Comparison of ENCODE assay signal across 8 cellular contexts in the genomic region with DNA sequence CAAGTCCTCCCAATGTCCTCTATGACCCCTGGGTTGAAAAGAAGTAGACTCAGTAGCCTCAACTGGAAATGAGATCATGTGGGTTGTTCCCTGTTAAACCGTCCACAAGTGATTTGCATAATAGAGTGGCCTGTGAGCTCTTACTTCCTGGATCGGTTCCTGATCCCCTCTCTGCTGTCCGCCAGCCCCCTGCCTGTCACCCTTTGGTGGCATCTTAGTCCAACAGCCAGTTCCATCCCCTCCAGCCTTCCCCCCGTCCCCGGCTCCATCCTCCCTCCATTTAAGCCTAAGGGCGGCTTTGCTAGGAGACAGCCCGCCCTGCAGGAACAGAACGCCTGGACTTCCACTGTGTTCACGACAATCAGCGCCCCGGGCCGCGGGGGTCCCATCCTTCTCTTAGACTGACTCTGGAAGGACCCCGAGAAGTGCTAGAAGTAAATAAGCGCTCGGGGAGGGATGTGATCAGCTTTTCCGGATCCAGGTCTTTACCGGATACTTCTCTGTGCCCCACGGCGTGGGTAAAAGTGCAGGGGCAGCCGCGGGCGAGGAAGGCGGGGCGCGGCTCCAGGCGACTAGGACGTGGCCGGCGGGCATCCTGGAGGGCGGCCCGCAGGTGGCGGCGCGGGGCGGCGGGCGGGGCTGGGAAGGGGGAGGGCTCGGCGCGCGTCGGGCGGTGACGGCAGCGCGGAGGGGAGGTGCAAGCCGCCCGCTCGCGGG. TPM values are rescaled to one million over a fixed set of nuclear protein-coding genes. Genes with fewer than 3 reads are reported as not detected.
A peak's percentile ranks its signal among the peaks of the same experiment; 100 is the strongest.
DNase-seq lines count a peak whose midpoint lies in the region; ATAC-seq and TF ChIP-seq lines count a peak whose summit lies in the region.

No MANE protein-coding gene starts in this region.

- peaks cover 4% of the 10 kb centered on the region for H3K36me3 Mint-ChIP-seq in activated T-helper 1 cell treated with anti-CD3 and anti-CD28 coated beads, Interleukin-12 subunit alpha, Interleukin-12 subunit beta, Interleukin-2, Interleukin-4 antibody, amounts not matched to agents 30 ng/mL and 10 ng/mL and 1 ng/mL, durations not matched to agents 14 hours and 24 hours and 36 hours (ENCODE audit: low read depth)
- H3K36me3 Mint-ChIP-seq in natural killer cell: no peaks in the 10 kb centered on the region

- H3K9ac ChIP-seq in BLaER1 treated with 17β-estradiol and CSF1 and Interleukin-3, amounts not matched to agents 10 nM and 100 nM: peak overlapping the region; percentile 93 to 100 (median 97)
- peak overlapping the region; percentile 54 for H3K9ac ChIP-seq in fibroblast of lung (ENCODE audit: insufficient read depth, low read length)

- H3K4me3 Mint-ChIP-seq in activated T-helper 1 cell treated with anti-CD3 and anti-CD28 coated beads, Interleukin-12 subunit alpha, Interleukin-12 subunit beta, Interleukin-2, Interleukin-4 antibody, amounts not matched to agents 30 ng/mL and 10 ng/mL and 1 ng/mL, durations not matched to agents 14 hours and 24 hours and 36 hours: peak overlapping the region; percentile 87
- H3K4me3 Mint-ChIP-seq in natural killer cell: peak overlapping the region; percentile 92

- peak overlapping the region; percentile 95 to 99 (median 98) for H3K27ac ChIP-seq in BLaER1 treated with 17β-estradiol and CSF1 and Interleukin-3, amounts not matched to agents 10 nM and 100 nM
- no peak overlapping the region for H3K27ac ChIP-seq in PC-9
- H3K27ac ChIP-seq in fibroblast of lung (ENCODE audit: insufficient read depth, low read length): peak overlapping the region; percentile 61

- peaks cover 0 to 5% (median 0%) of the 10 kb centered on the region in 11 experiments; a peak in 1 of 22 replicates for H3K36me3 ChIP-seq in BLaER1 treated with 17β-estradiol and CSF1 and Interleukin-3, amounts not matched to agents 10 nM and 100 nM
- H3K36me3 ChIP-seq in PC-9 (ENCODE audit: low read depth): no peaks in the 10 kb centered on the region
- H3K36me3 ChIP-seq in fibroblast of lung (ENCODE audit: control insufficient read depth, insufficient read depth, low read length): no peaks in the 10 kb centered on the region

- H3K4me2 ChIP-seq in BLaER1 treated with 17β-estradiol and CSF1 and Interleukin-3, amounts not matched to agents 10 nM and 100 nM: peak overlapping the region; percentile 83 to 98 (median 95)
- H3K4me2 ChIP-seq in PC-9 (peak overlapping the region; percentile 89), fibroblast of lung (ENCODE audit: extremely low read depth, insufficient read depth, low read length) (peak overlapping the region; percentile 85)

- POLR2A ChIA-PET in PC-9 (lab: Charles Lee; ENCODE audit: unreplicated experiment): interaction anchor here (0.8 kb wide), 1 partner anchor 50 kb away, joined by 3 read pairs; no protein-coding TSS in a partner anchor

- H3K9me3 ChIP-seq in BLaER1 treated with 17β-estradiol and CSF1 and Interleukin-3, amounts not matched to agents 10 nM and 100 nM (replicated peaks in 1 of 11): no peaks in the 10 kb centered on the region
- H3K9me3 ChIP-seq in PC-9 (ENCODE audit: insufficient read depth, low read depth) (no peaks in the 10 kb centered on the region), fibroblast of lung (ENCODE audit: control insufficient read depth, insufficient read depth, low read depth, low read length) (no peaks in the 10 kb centered on the region)

- BruUV-seq in PC-9 (replicated peaks; lab: Mats Ljungman, UMichigan): no TSS peak

- CTCF ChIA-PET in PC-9 (lab: Charles Lee): interaction anchor here (0.5 kb wide), 1 partner anchor 51 kb away, joined by 3 read pairs; a partner anchor contains a TSS

- H2AFZ ChIP-seq in PC-9 (peak overlapping the region; percentile 81), fibroblast of lung (ENCODE audit: low read length) (peak overlapping the region; percentile 84)

- H3K9me3 Mint-ChIP-seq in activated T-helper 1 cell treated with anti-CD3 and anti-CD28 coated beads, Interleukin-12 subunit alpha, Interleukin-12 subunit beta, Interleukin-2, Interleukin-4 antibody, amounts not matched to agents 30 ng/mL and 10 ng/mL and 1 ng/mL, durations not matched to agents 14 hours and 24 hours and 36 hours: no peaks in the 10 kb centered on the region
- no peaks in the 10 kb centered on the region for H3K9me3 Mint-ChIP-seq in natural killer cell

- peaks cover 47% of the 10 kb centered on the region for H3K4me1 Mint-ChIP-seq in activated T-helper 1 cell treated with anti-CD3 and anti-CD28 coated beads, Interleukin-12 subunit alpha, Interleukin-12 subunit beta, Interleukin-2, Interleukin-4 antibody, amounts not matched to agents 30 ng/mL and 10 ng/mL and 1 ng/mL, durations not matched to agents 14 hours and 24 hours and 36 hours (ENCODE audit: low read depth)
- H3K4me1 Mint-ChIP-seq in natural killer cell: peaks cover 25 to 39% of the 10 kb centered on the region in 2 donors

- H3K79me2 ChIP-seq in PC-9 (ENCODE audit: low read depth): peaks cover 24% of the 10 kb centered on the region
- peaks cover 42% of the 10 kb centered on the region for H3K79me2 ChIP-seq in fibroblast of lung (ENCODE audit: control insufficient read depth, insufficient read depth, low read length)

- peak overlapping the region; percentile 91 for H3K27ac Mint-ChIP-seq in activated T-helper 1 cell treated with anti-CD3 and anti-CD28 coated beads, Interleukin-12 subunit alpha, Interleukin-12 subunit beta, Interleukin-2, Interleukin-4 antibody, amounts not matched to agents 30 ng/mL and 10 ng/mL and 1 ng/mL, durations not matched to agents 14 hours and 24 hours and 36 hours
- H3K27ac Mint-ChIP-seq in natural killer cell: peak overlapping the region; percentile 76 to 83

- H3K27me3 Mint-ChIP-seq in activated T-helper 1 cell treated with anti-CD3 and anti-CD28 coated beads, Interleukin-12 subunit alpha, Interleukin-12 subunit beta, Interleukin-2, Interleukin-4 antibody, amounts not matched to agents 30 ng/mL and 10 ng/mL and 1 ng/mL, durations not matched to agents 14 hours and 24 hours and 36 hours (ENCODE audit: insufficient read depth): no peaks in the 10 kb centered on the region
- no peaks in the 10 kb centered on the region for H3K27me3 Mint-ChIP-seq in natural killer cell (ENCODE audit: low read depth in 2 of 2)

- H3K27me3 ChIP-seq in BLaER1 treated with 17β-estradiol and CSF1 and Interleukin-3, amounts not matched to agents 10 nM and 100 nM: no peaks in the 10 kb centered on the region
- H3K27me3 ChIP-seq in PC-9 (ENCODE audit: insufficient read depth, low read depth) (no peaks in the 10 kb centered on the region), fibroblast of lung (ENCODE audit: control insufficient read depth, insufficient read depth, low read length) (no peaks in the 10 kb centered on the region)

- no peaks in the 10 kb centered on the region for H3K9me2 ChIP-seq in PC-9 (ENCODE audit: insufficient read depth)

- peaks cover 38 to 59% (median 48%) of the 10 kb centered on the region in 10 experiments for H3K4me1 ChIP-seq in BLaER1 treated with 17β-estradiol and CSF1 and Interleukin-3, amounts not matched to agents 10 nM and 100 nM
- peaks cover 14% of the 10 kb centered on the region; the same call in 1 of the 2 replicates for H3K4me1 ChIP-seq in PC-9 (replicated peaks; ENCODE audit: insufficient read depth)
- H3K4me1 ChIP-seq in fibroblast of lung (ENCODE audit: control insufficient read depth, extremely low read depth, insufficient read depth, low read length): peaks cover 5% of the 10 kb centered on the region

- H3F3A ChIP-seq in PC-9 (ENCODE audit: insufficient read depth, low read depth): peaks cover 14% of the 10 kb centered on the region; the same call in 1 of the 2 replicates

- ATAC-seq in GM19025 (IDR thresholded peaks at IDR 0.05; ENCODE audit: low read depth, unreplicated experiment) (peak; percentile 69), HG03159 (IDR thresholded peaks at IDR 0.05; ENCODE audit: unreplicated experiment) (peak; percentile 84), natural killer cell (peak; percentile 72 to 88 (median 79))

- no peak for TF ChIP-seq CTCF in PC-9 (conservative IDR thresholded peaks at IDR 0.05)
- TF ChIP-seq CTCF in fibroblast of lung (conservative IDR thresholded peaks at IDR 0.05 in 1 of 2, IDR thresholded peaks at IDR 0.05 in 1 of 2; ENCODE audit: low read depth in 1 of 2, low read length in 2 of 2): no peak
- TF ChIP-seq CTCF in natural killer cell (IDR thresholded peaks at IDR 0.05): no peak

- peak overlapping the region; percentile 89 to 99 (median 97) for H3K4me3 ChIP-seq in BLaER1 treated with 17β-estradiol and CSF1 and Interleukin-3, amounts not matched to agents 10 nM and 100 nM
- H3K4me3 ChIP-seq in PC-9: peak overlapping the region; percentile 66; the same call in 1 of the 2 replicates
- peak overlapping the region; percentile 61 to 70 (median 66) for H3K4me3 ChIP-seq in fibroblast of lung (replicated peaks in 1 of 4; ENCODE audit: control extremely low read depth in 1 of 4, insufficient read depth in 1 of 4, low read depth in 3 of 4, low read length in 4 of 4)

- H4K20me1 ChIP-seq in BLaER1 treated with 17β-estradiol and CSF1 and Interleukin-3, amounts not matched to agents 10 nM and 100 nM: peaks cover 29 to 40% (median 33%) of the 10 kb centered on the region in 11 experiments; a peak in 18 of 22 replicates
- H4K20me1 ChIP-seq in PC-9 (ENCODE audit: insufficient read depth) (no peaks in the 10 kb centered on the region), fibroblast of lung (ENCODE audit: control insufficient read depth, extremely low read depth, insufficient read depth, low read length) (no peaks in the 10 kb centered on the region)

- intact Hi-C loops in PC-9 (cut with micrococcal nuclease; ENCODE audit: unreplicated experiment) (loop anchor here (1.0 to 10.0 kb wide), 3 partner anchors 51 to 118 kb away; a partner anchor contains a TSS), natural killer cell (cut with micrococcal nuclease) (loop anchor here (1.0 to 5.0 kb wide), 3 partner anchors 51 to 1556 kb away; a partner anchor contains a TSS)
- intact Hi-C loops in activated T-helper 1 cell treated with anti-CD3 and anti-CD28 coated beads, Interleukin-12 subunit alpha, Interleukin-12 subunit beta, Interleukin-2, Interleukin-4 antibody, amounts not matched to agents 30 ng/mL and 10 ng/mL and 1 ng/mL, durations not matched to agents 14 hours and 24 hours and 36 hours (cut with micrococcal nuclease): loop anchor here (1.0 to 5.0 kb wide), 9 partner anchors 51 to 1560 kb away; a partner anchor contains a TSS

- peak in 1 of 2 experiments; percentile 55 for DNase-seq in PC-9
- peak; percentile 66 for DNase-seq in activated T-helper 1 cell treated with anti-CD3 and anti-CD28 coated beads, Interleukin-12 subunit alpha, Interleukin-12 subunit beta, Interleukin-2, Interleukin-4 antibody, amounts not matched to agents 30 ng/mL and 10 ng/mL and 1 ng/mL, durations not matched to agents 14 hours and 24 hours and 36 hours (ENCODE audit: low spot score)
- DNase-seq in fibroblast of lung (ENCODE audit: low read depth in 2 of 2): peak; percentile 54 to 61
- DNase-seq in natural killer cell: peak; percentile 69
- DNase-seq in stimulated activated naive CD4-positive, alpha-beta T cell (lab: John Stamatoyannopoulos, UW): peak; percentile 27 to 62 (median 55)

RNA-seq across cellular contexts. Expression of a gene that starts 51.2 kb away (rescaled TPM):
- 5.9 and 8.7 TPM in 2 replicates for total RNA-seq in PC-9 (2021)
- 7.3 and 8.1 TPM in 2 replicates for total RNA-seq in activated T-helper 1 cell treated with anti-CD3 and anti-CD28 coated beads, Interleukin-12 subunit alpha, Interleukin-12 subunit beta, Interleukin-2, Interleukin-4 antibody, amounts not matched to agents 30 ng/mL and 10 ng/mL and 1 ng/mL, durations not matched to agents 14 hours and 24 hours and 36 hours
- 9.7 and 12.8 TPM in 2 replicates for total RNA-seq in fibroblast of lung
- polyA plus RNA-seq in fibroblast of lung: 9.1 and 13.8 TPM in 2 replicates
- 6.1 and 6.9 TPM in 2 replicates for polyA plus RNA-seq in fibroblast of lung (2012)
- 2.8 and 6.1 TPM in 2 replicates for polyA minus RNA-seq in fibroblast of lung (ENCODE audit: low replicate concordance)
- 10 to 100 TPM; 19.2 to 25.7 (median 21.2) TPM for total RNA-seq in natural killer cell
